In genomic region chr15:60590935-60591490, GRCh38 we compare ENCODE assay signal across 8 cellular contexts.
DNase-seq lines count a peak whose midpoint lies in the region; ATAC-seq and TF ChIP-seq lines count a peak whose summit lies in the region.

No MANE protein-coding gene starts in this region.

- H3K27ac Mint-ChIP-seq in activated naive CD8-positive, alpha-beta T cell treated with anti-CD3 and anti-CD28 coated beads for 36 hours = peak overlapping the region; percentile 63
- H3K27ac Mint-ChIP-seq in progenitor cell of endocrine pancreas = peak overlapping the region; percentile 89

- TF ChIP-seq CTCF in right atrium auricular region (IDR thresholded peaks at IDR 0.05) = peak in 1 of 2 donors; percentile 25
- TF ChIP-seq CTCF in progenitor cell of endocrine pancreas (IDR thresholded peaks at IDR 0.05; ENCODE audit: unreplicated experiment) = no peak

- H3K27me3 ChIP-seq in right atrium auricular region = no peaks in the 10 kb centered on the region

- H3K9me3 Mint-ChIP-seq in activated naive CD8-positive, alpha-beta T cell treated with anti-CD3 and anti-CD28 coated beads for 36 hours = no peaks in the 10 kb centered on the region
- no peaks in the 10 kb centered on the region for H3K9me3 Mint-ChIP-seq in progenitor cell of endocrine pancreas (ENCODE audit: low read depth)

- no peak for ATAC-seq in GM21723 (IDR thresholded peaks at IDR 0.05; ENCODE audit: unreplicated experiment)

- H3K4me3 ChIP-seq in right atrium auricular region = peak overlapping the region; percentile 76 to 81

- no peaks in the 10 kb centered on the region for H3K36me3 ChIP-seq in right atrium auricular region

- H3K9me3 ChIP-seq in right atrium auricular region = no peaks in the 10 kb centered on the region

- peak; percentile 30 for DNase-seq in SKM-1 treated with dmso at 0.1 percent for 144 hours (lab: John Stamatoyannopoulos, UW; ENCODE audit: unreplicated experiment)
- DNase-seq in SKM-1 (lab: John Stamatoyannopoulos, UW; ENCODE audit: unreplicated experiment) = no peak
- peak; percentile 57 for DNase-seq in activated naive CD8-positive, alpha-beta T cell treated with anti-CD3 and anti-CD28 coated beads for 36 hours
- DNase-seq in right atrium auricular region (ENCODE audit: low spot score) = peak; percentile 66
- DNase-seq in progenitor cell of endocrine pancreas (ENCODE audit: low spot score, unreplicated experiment) = peak; percentile 36
- no peak for DNase-seq in AML-193 (lab: John Stamatoyannopoulos, UW)

- peak overlapping the region; percentile 78 for H3K4me3 Mint-ChIP-seq in activated naive CD8-positive, alpha-beta T cell treated with anti-CD3 and anti-CD28 coated beads for 36 hours
- peak overlapping the region; percentile 75 for H3K4me3 Mint-ChIP-seq in progenitor cell of endocrine pancreas (ENCODE audit: low read depth)

- H3K36me3 Mint-ChIP-seq in activated naive CD8-positive, alpha-beta T cell treated with anti-CD3 and anti-CD28 coated beads for 36 hours = peaks cover 7% of the 10 kb centered on the region
- no peaks in the 10 kb centered on the region for H3K36me3 Mint-ChIP-seq in progenitor cell of endocrine pancreas (ENCODE audit: insufficient read depth)

- H3K27me3 Mint-ChIP-seq in activated naive CD8-positive, alpha-beta T cell treated with anti-CD3 and anti-CD28 coated beads for 36 hours = no peaks in the 10 kb centered on the region
- peaks cover 4% of the 10 kb centered on the region for H3K27me3 Mint-ChIP-seq in progenitor cell of endocrine pancreas

- H3K4me1 ChIP-seq in right atrium auricular region = peaks cover 0 to 10% of the 10 kb centered on the region in 2 donors

- H3K4me1 Mint-ChIP-seq in activated naive CD8-positive, alpha-beta T cell treated with anti-CD3 and anti-CD28 coated beads for 36 hours = peaks cover 44% of the 10 kb centered on the region
- H3K4me1 Mint-ChIP-seq in progenitor cell of endocrine pancreas (ENCODE audit: low read depth) = peaks cover 20% of the 10 kb centered on the region

- H3K27ac ChIP-seq in right atrium auricular region = peak overlapping the region; percentile 87 to 93

TF ChIP-seq in PFSK-1, 5 proteins besides CTCF, POLR2A, EP300 and RAD21:
- TF ChIP-seq REST (IDR thresholded peaks at IDR 0.05; ENCODE audit: insufficient read depth in 1 of 2, low read depth in 2 of 2, low read length in 2 of 2) (no peak), SIN3A (IDR thresholded peaks at IDR 0.05; ENCODE audit: borderline replicate concordance, insufficient read depth, low read length) (0 out of 2 replicates have a peak, but pooled peaks have one; percentile 4), FOXP2 (optimal IDR thresholded peaks at IDR 0.05; ENCODE audit: borderline replicate concordance, extremely low read depth, extremely low read length, insufficient read depth) (no peak), POLR2AphosphoS5 (IDR thresholded peaks at IDR 0.05; ENCODE audit: low read depth, low read length) (no peak), TAF1 (IDR thresholded peaks at IDR 0.05; ENCODE audit: borderline replicate concordance, insufficient read depth, low read length) (no peak)

Comparison
In these comparisons a context has a peak if more than half of its experiments do, and no peak if none do; other contexts are left out.
1. DNase-seq: peak in SKM-1 treated with dmso at 0.1 percent for 144 hours (single experiment), activated naive CD8-positive, alpha-beta T cell treated with anti-CD3 and anti-CD28 coated beads for 36 hours (single experiment), right atrium auricular region (single experiment) and progenitor cell of endocrine pancreas (single experiment); none in SKM-1 (single experiment) and AML-193 (0 of 2).